In genomic region chr4:140427919-140428471, GRCh38 we compare ENCODE assay signal across 8 cellular contexts. TPM values are rescaled to one million over a fixed set of nuclear protein-coding genes. Genes with fewer than 3 reads are reported as not detected.
DNase-seq lines count a peak whose midpoint lies in the region; ATAC-seq and TF ChIP-seq lines count a peak whose summit lies in the region.

No MANE protein-coding gene starts in this region.

- no peaks in the 10 kb centered on the region; a peak in 1 of 4 replicates for H3K4me1 ChIP-seq in SK-N-SH (ENCODE audit: control insufficient read depth in 1 of 2, insufficient read depth in 2 of 2, low read depth in 1 of 2, low read length in 1 of 2)
- H3K4me1 ChIP-seq in gastroesophageal sphincter: peaks cover 0 to 21% (median 3%) of the 10 kb centered on the region in 3 donors

- H4K20me1 ChIP-seq in SK-N-SH (ENCODE audit: insufficient read depth): no peaks in the 10 kb centered on the region

- DNase-seq in SK-N-SH (no peak), SKM-1 treated with dmso at 0.1 percent for 144 hours (lab: John Stamatoyannopoulos, UW; ENCODE audit: unreplicated experiment) (peak; percentile 56), NCI-H1105 (lab: John Stamatoyannopoulos, UW) (no peak)
- DNase-seq in stimulated activated effector memory CD8-positive, alpha-beta T cell treated with anti-CD3 and anti-CD28 coated beads, Interleukin-12 subunit alpha, Interleukin-12 subunit beta, amount 100 ng/mL, for 72 hours (ENCODE audit: low spot score in 2 of 2): no peak

- H3K36me3 Mint-ChIP-seq in stimulated activated effector memory CD8-positive, alpha-beta T cell treated with anti-CD3 and anti-CD28 coated beads, Interleukin-12 subunit alpha, Interleukin-12 subunit beta, amount 100 ng/mL, for 72 hours: no peaks in the 10 kb centered on the region

- H3K27me3 ChIP-seq in SK-N-SH (ENCODE audit: insufficient read depth) (peaks cover 4% of the 10 kb centered on the region; the same call in 1 of the 2 replicates), gastroesophageal sphincter (peaks cover 4% of the 10 kb centered on the region)

- no peaks in the 10 kb centered on the region for H3K9me3 Mint-ChIP-seq in stimulated activated effector memory CD8-positive, alpha-beta T cell treated with anti-CD3 and anti-CD28 coated beads, Interleukin-12 subunit alpha, Interleukin-12 subunit beta, amount 100 ng/mL, for 72 hours

- no peaks in the 10 kb centered on the region for H3K9me2 ChIP-seq in SK-N-SH

- H3K36me3 ChIP-seq in SK-N-SH (replicated peaks in 1 of 2; ENCODE audit: control insufficient read depth in 1 of 2, insufficient read depth in 2 of 2, low read length in 1 of 2) (no peaks in the 10 kb centered on the region), gastroesophageal sphincter (no peaks in the 10 kb centered on the region)

- H3K9ac ChIP-seq in SK-N-SH: peak overlapping the region; percentile 36; the same call in 1 of the 2 replicates

- H3K27ac ChIP-seq in SK-N-SH (ENCODE audit: low read depth in 2 of 2, low read length in 1 of 2) (peak overlapping the region in 1 of 2 experiments; percentile 65; a peak in 2 of 4 replicates), gastroesophageal sphincter (peak overlapping the region in 3 of 4 donors; percentile 55 to 79 (median 73))

- H3K27ac Mint-ChIP-seq in stimulated activated effector memory CD8-positive, alpha-beta T cell treated with anti-CD3 and anti-CD28 coated beads, Interleukin-12 subunit alpha, Interleukin-12 subunit beta, amount 100 ng/mL, for 72 hours: no peak overlapping the region

- no peak for TF ChIP-seq RAD21 in SK-N-SH (IDR thresholded peaks at IDR 0.05; ENCODE audit: low read length)

- no peak for TF ChIP-seq CTCF in SK-N-SH (IDR thresholded peaks at IDR 0.05)
- TF ChIP-seq CTCF in gastroesophageal sphincter (IDR thresholded peaks at IDR 0.05): no peak

- TF ChIP-seq POLR2A in gastroesophageal sphincter (IDR thresholded peaks at IDR 0.05): no peak

- no peaks in the 10 kb centered on the region for H3K79me2 ChIP-seq in SK-N-SH (ENCODE audit: insufficient read depth)

- H3K4me2 ChIP-seq in SK-N-SH: peak overlapping the region; percentile 94

- H3K9me3 ChIP-seq in SK-N-SH (no peaks in the 10 kb centered on the region), gastroesophageal sphincter (no peaks in the 10 kb centered on the region)

- H3K4me3 ChIP-seq in SK-N-SH (ENCODE audit: low read depth in 2 of 2, low read length in 1 of 2): peak overlapping the region; percentile 78 to 83
- peak overlapping the region; percentile 48 to 68 for H3K4me3 ChIP-seq in gastroesophageal sphincter

- peak overlapping the region; percentile 95; the same call in 1 of the 2 replicates for H2AFZ ChIP-seq in SK-N-SH (ENCODE audit: low read depth)

- H3F3A ChIP-seq in SK-N-SH (replicated peaks; ENCODE audit: insufficient read depth): peaks cover 4% of the 10 kb centered on the region

- CTCF ChIA-PET in SK-N-SH (lab: Yijun Ruan, JAX): interaction anchor here (0.6 to 5.7 kb wide), 36 partner anchors 9 to 1250 kb away, joined by 3 to 35 read pairs (median 4); partner anchors contain the start of genes ELMOD2 and SCOC

- peak overlapping the region; percentile 67 for H3K4me3 Mint-ChIP-seq in stimulated activated effector memory CD8-positive, alpha-beta T cell treated with anti-CD3 and anti-CD28 coated beads, Interleukin-12 subunit alpha, Interleukin-12 subunit beta, amount 100 ng/mL, for 72 hours

- WGBS in SK-N-SH (ENCODE audit: low lambda C conversion rate): 70% methylated on average over 7 of the region's 7 CpGs
- WGBS in gastroesophageal sphincter (ENCODE audit: low coverage in 1 of 2), 2 donors: 29 to 48% methylated on average over 6 to 7 of the region's 7 CpGs

- POLR2A ChIA-PET in SK-N-SH (lab: Yijun Ruan, JAX): interaction anchor here (1.5 to 2.3 kb wide), 2 partner anchors 54 to 96 kb away, joined by 4 to 11 read pairs; partner anchors contain the start of genes ELMOD2 and SCOC

- ATAC-seq in SK-N-SH treated with all-trans-retinoic acid at 6 μM for 48 hours: no peak
- ATAC-seq in gastroesophageal sphincter: no peak
- no peak for ATAC-seq in stimulated activated effector memory CD8-positive, alpha-beta T cell treated with anti-CD3 and anti-CD28 coated beads, Interleukin-12 subunit alpha, Interleukin-12 subunit beta, amount 100 ng/mL, for 72 hours
- ATAC-seq in GM18498 (IDR thresholded peaks at IDR 0.05; ENCODE audit: unreplicated experiment): no peak
- no peak for ATAC-seq in GM19328 (IDR thresholded peaks at IDR 0.05; ENCODE audit: unreplicated experiment)

- no peak for TF ChIP-seq EP300 in SK-N-SH (IDR thresholded peaks at IDR 0.05; ENCODE audit: borderline replicate concordance in 1 of 2, low read depth in 1 of 2, low read length in 1 of 2)
- no peak for TF ChIP-seq EP300 in gastroesophageal sphincter (IDR thresholded peaks at IDR 0.05)

- H3K4me1 Mint-ChIP-seq in stimulated activated effector memory CD8-positive, alpha-beta T cell treated with anti-CD3 and anti-CD28 coated beads, Interleukin-12 subunit alpha, Interleukin-12 subunit beta, amount 100 ng/mL, for 72 hours: peaks cover 7% of the 10 kb centered on the region

TF ChIP-seq in SK-N-SH, 30 proteins besides CTCF, POLR2A, EP300 and RAD21:
- TF ChIP-seq SIN3A (IDR thresholded peaks at IDR 0.05; ENCODE audit: borderline replicate concordance, low read depth, low read length) (no peak), TCF12 (IDR thresholded peaks at IDR 0.05) (no peak), TAF1 (IDR thresholded peaks at IDR 0.05; ENCODE audit: borderline replicate concordance, low read depth, low read length) (no peak), USF2 (IDR thresholded peaks at IDR 0.05; ENCODE audit: borderline replicate concordance, low read depth, low read length) (no peak), GATA2 (CRISPR knock-in tag; IDR thresholded peaks at IDR 0.05) (no peak), EZH2phosphoT487 (IDR thresholded peaks at IDR 0.05; ENCODE audit: borderline replicate concordance, low read depth) (no peak), FOXM1 (IDR thresholded peaks at IDR 0.05; ENCODE audit: low read depth) (no peak), ELF1 (IDR thresholded peaks at IDR 0.05) (no peak), MXI1 (IDR thresholded peaks at IDR 0.05; ENCODE audit: low read depth, low read length) (no peak)

TF ChIP-seq in SK-N-SH treated with all-trans-retinoic acid at 6 μM for 48 hours, 23 proteins besides CTCF, POLR2A, EP300 and RAD21 (continues in another document):
- TF ChIP-seq TSHZ2 (CRISPR knock-in tag; IDR thresholded peaks at IDR 0.05): no peak
- TF ChIP-seq ISL1 (CRISPR knock-in tag; IDR thresholded peaks at IDR 0.05): no peak
- no peak for TF ChIP-seq PPARA (CRISPR knock-in tag; IDR thresholded peaks at IDR 0.05; ENCODE audit: borderline replicate concordance)
- no peak for TF ChIP-seq SNAI2 (CRISPR knock-in tag; IDR thresholded peaks at IDR 0.05)
- no peak for TF ChIP-seq ZNF70 (CRISPR knock-in tag; IDR thresholded peaks at IDR 0.05)
- TF ChIP-seq POU6F1 (CRISPR knock-in tag; IDR thresholded peaks at IDR 0.05; ENCODE audit: borderline replicate concordance, low read depth): no peak
- TF ChIP-seq TOX (CRISPR knock-in tag; IDR thresholded peaks at IDR 0.05; ENCODE audit: borderline replicate concordance): no peak
- TF ChIP-seq ZFP30 (CRISPR knock-in tag; IDR thresholded peaks at IDR 0.05): no peak
- no peak for TF ChIP-seq ARNTL (CRISPR knock-in tag; IDR thresholded peaks at IDR 0.05; ENCODE audit: borderline replicate concordance, low read depth)

RNA-seq across cellular contexts. Expression of gene CLGN, which starts 0.5 kb away (rescaled TPM):
- polyA plus RNA-seq in SK-N-SH (2012; rRNA removed): 0.72 and 0.80 TPM in 2 replicates
- 1.5 and 1.9 TPM in 2 replicates for polyA plus RNA-seq in SK-N-SH (2012; cell fraction: cytosol; rRNA removed)
- 0.41 and 0.55 TPM in 2 replicates for polyA plus RNA-seq in SK-N-SH (2012; cell fraction: nucleus; rRNA removed)
- total RNA-seq in gastroesophageal sphincter: 1 to 10 TPM; 2.9 to 4.4 (median 3.9) TPM

RNA-seq across cellular contexts. Expression of gene SCOC, which starts 54.5 kb away (rescaled TPM):
- 16.0 and 26.8 TPM in 2 replicates for polyA plus RNA-seq in SK-N-SH (2012; rRNA removed)
- 39.8 and 63.9 TPM in 2 replicates for polyA plus RNA-seq in SK-N-SH (2012; cell fraction: cytosol; rRNA removed)
- polyA plus RNA-seq in SK-N-SH (2012; cell fraction: nucleus; rRNA removed): 3.9 and 9.9 TPM in 2 replicates
- total RNA-seq in gastroesophageal sphincter: 10 to 100 TPM; 43.7 to 93.0 (median 68.2) TPM
